ENCODE assay signal across 13 cellular contexts in genomic region chr2:211766689-211767088, GRCh38.
DNase-seq lines count a peak whose midpoint lies in the region; FAIRE-seq and TF ChIP-seq lines count a peak whose summit lies in the region.
"Had no signal": no experiment of that assay in that cellular context is flagged by ENCODE, and none has a peak within 500 bp of the region (broad histone marks: within the 10 kb centered on the region; RNA-seq: fewer than 3 reads in every experiment).

No MANE protein-coding gene starts in this region.

- 27 to 50% methylated on average over 1 to 5 of the region's 5 CpGs for WGBS in transverse colon (ENCODE audit: low coverage in 1 of 2), 2 donors

- dilution Hi-C loops in keratinocyte (cut with MboI; ENCODE audit: extremely low pct_ligation_motif_present, low sequenced_read_pairs) = no loop called here

- H3K36me3 ChIP-seq in Loucy (ENCODE audit: insufficient read depth, low read length) (no peaks in the 10 kb centered on the region), keratinocyte (ENCODE audit: control insufficient read depth in 2 of 2, extremely low read depth in 1 of 2, insufficient read depth in 2 of 2, low read length in 2 of 2) (no peaks in the 10 kb centered on the region), transverse colon (no peaks in the 10 kb centered on the region)
- H3K36me3 ChIP-seq: sigmoid colon had no signal

- in situ Hi-C loops in transverse colon (cut with MboI; ENCODE audit: low pct_ligation_motif_present in 1 of 4, low pct_unique_long_range_greater_than_20kb in 1 of 4, low sequenced_read_pairs in 3 of 4) = no loop called here

- H3K4me2 ChIP-seq in Loucy (ENCODE audit: low read depth, low read length, poor library complexity, severe bottlenecking) (no peak overlapping the region), keratinocyte (ENCODE audit: control insufficient read depth, extremely low read depth, insufficient read depth, low read depth, low read length) (peak overlapping the region; percentile 48)

- CTCF ChIA-PET in RWPE1 (lab: Yijun Ruan, JAX) = interaction anchor here (1.2 kb wide), 1 partner anchor 483 kb away, joined by 3 read pairs; no protein-coding TSS in a partner anchor

- H3K79me2 ChIP-seq in Loucy (ENCODE audit: insufficient read depth, low read length) (no peaks in the 10 kb centered on the region), keratinocyte (ENCODE audit: control insufficient read depth, insufficient read depth, low read length) (no peaks in the 10 kb centered on the region)

- H3K4me1 ChIP-seq in Loucy (ENCODE audit: insufficient read depth, low read length, poor library complexity, severe bottlenecking) = peaks cover 9% of the 10 kb centered on the region
- H3K4me1 ChIP-seq in keratinocyte (ENCODE audit: control insufficient read depth, extremely low read depth, insufficient read depth, low read length) = no peaks in the 10 kb centered on the region
- peaks cover 0 to 5% (median 0%) of the 10 kb centered on the region in 4 donors for H3K4me1 ChIP-seq in transverse colon
- H3K4me1 ChIP-seq: sigmoid colon had no signal

- TF ChIP-seq POLR2A in transverse colon (IDR thresholded peaks at IDR 0.05) = no peak

- no peaks in the 10 kb centered on the region for H3K9me2 ChIP-seq in Loucy (replicated peaks; ENCODE audit: low read depth, low read length)

- H3K9me3 ChIP-seq in Loucy (ENCODE audit: insufficient read depth, low read depth, low read length) (no peaks in the 10 kb centered on the region), keratinocyte (ENCODE audit: control insufficient read depth, low read depth, low read length) (no peaks in the 10 kb centered on the region), transverse colon (no peaks in the 10 kb centered on the region)
- H3K9me3 ChIP-seq: sigmoid colon had no signal

- H2AFZ ChIP-seq in Loucy (ENCODE audit: low read length) (0 out of 2 replicates have a peak overlapping the region, but pooled peaks have one; percentile 13), keratinocyte (ENCODE audit: control insufficient read depth, low read length) (peak overlapping the region; percentile 50)

- no peak for TF ChIP-seq EP300 in transverse colon (IDR thresholded peaks at IDR 0.05; ENCODE audit: low read depth)

- H3K27ac ChIP-seq in RWPE1 = no peak overlapping the region
- H3K27ac ChIP-seq in keratinocyte (ENCODE audit: control insufficient read depth, insufficient read depth, low read length) = no peak overlapping the region
- H3K27ac ChIP-seq in transverse colon = no peak overlapping the region
- H3K27ac ChIP-seq: sigmoid colon had no signal

- intact Hi-C loops in transverse colon (cut with DNase I; ENCODE audit: low total_unique reads) = no loop called here

- H3K27me3 ChIP-seq in Loucy (ENCODE audit: insufficient read depth, low read length, poor library complexity, severe bottlenecking) = no peaks in the 10 kb centered on the region
- no peaks in the 10 kb centered on the region for H3K27me3 ChIP-seq in keratinocyte (ENCODE audit: control insufficient read depth, extremely low read depth, insufficient read depth, low read length)
- H3K27me3 ChIP-seq in transverse colon = no peaks in the 10 kb centered on the region
- H3K27me3 ChIP-seq: sigmoid colon had no signal

- H3K9me1 ChIP-seq in keratinocyte (ENCODE audit: control insufficient read depth, extremely low read depth, insufficient read depth, low read length) = no peaks in the 10 kb centered on the region

- POLR2A ChIA-PET in RWPE1 (lab: Yijun Ruan, JAX; ENCODE audit: low non-redundant PET) = no interaction called here

- TF ChIP-seq CTCF in Loucy (conservative IDR thresholded peaks at IDR 0.05; ENCODE audit: low read length) = no peak
- TF ChIP-seq CTCF in RWPE1 (conservative IDR thresholded peaks at IDR 0.05; ENCODE audit: low read depth) = no peak
- no peak for TF ChIP-seq CTCF in keratinocyte (optimal IDR thresholded peaks at IDR 0.05 in 1 of 3, IDR thresholded peaks at IDR 0.05 in 1 of 3, conservative IDR thresholded peaks at IDR 0.05 in 1 of 3; ENCODE audit: extremely low read depth in 1 of 3, insufficient read depth in 2 of 3, low read length in 3 of 3)
- TF ChIP-seq CTCF in transverse colon (IDR thresholded peaks at IDR 0.05) = no peak

- H3K9ac ChIP-seq in Loucy (ENCODE audit: low read depth, low read length, poor library complexity, severe bottlenecking) = no peak overlapping the region
- no peak overlapping the region for H3K9ac ChIP-seq in keratinocyte (ENCODE audit: control insufficient read depth, extremely low read depth, insufficient read depth, low read length)

- no peaks in the 10 kb centered on the region for H4K20me1 ChIP-seq in Loucy (ENCODE audit: insufficient read depth, low read length, poor library complexity, severe bottlenecking)
- no peaks in the 10 kb centered on the region for H4K20me1 ChIP-seq in keratinocyte (ENCODE audit: control insufficient read depth, extremely low read depth, insufficient read depth, low read length)

- H3K4me3 ChIP-seq in Loucy (ENCODE audit: low read length, poor library complexity, severe bottlenecking) (no peak overlapping the region), keratinocyte (ENCODE audit: control insufficient read depth in 2 of 3, extremely low read depth in 1 of 3, insufficient read depth in 2 of 3, low read depth in 1 of 3, low read length in 3 of 3) (no peak overlapping the region), transverse colon (peak overlapping the region in 1 of 4 donors; percentile 17)
- H3K4me3 ChIP-seq: sigmoid colon had no signal

- no peaks in the 10 kb centered on the region for H3F3A ChIP-seq in Loucy (ENCODE audit: low read depth)

- DNase-seq in RWPE1 (ENCODE audit: low spot score) (peak; percentile 10), keratinocyte (ENCODE audit: low read depth, low spot score) (no peak), transverse colon (peak; percentile 61), T-helper 1 cell (no peak), Kasumi-1 (lab: John Stamatoyannopoulos, UW) (no peak), germinal center (ENCODE audit: low spot score) (no peak)
- DNase-seq: CD4-positive, CD25-positive, alpha-beta regulatory T cell; naive thymus-derived CD8-positive, alpha-beta T cell; NCI-H1092 treated with DMSO at 0.1 percent for 48 hours; NCI-H82; sigmoid colon had no signal

- FAIRE-seq in keratinocyte (lab: Jason Lieb, UNC) = no peak
- FAIRE-seq: islet of Langerhans had no signal

Comparison
In these comparisons a context has a peak if more than half of its experiments do, and no peak if none do; other contexts are left out.
1. DNase-seq: peak in RWPE1 (single experiment) and transverse colon (single experiment); none in keratinocyte (single experiment), T-helper 1 cell (0 of 5), Kasumi-1 (0 of 2) and germinal center (single experiment).